8 cellular contexts compared by ENCODE assay signal in the genomic region with DNA sequence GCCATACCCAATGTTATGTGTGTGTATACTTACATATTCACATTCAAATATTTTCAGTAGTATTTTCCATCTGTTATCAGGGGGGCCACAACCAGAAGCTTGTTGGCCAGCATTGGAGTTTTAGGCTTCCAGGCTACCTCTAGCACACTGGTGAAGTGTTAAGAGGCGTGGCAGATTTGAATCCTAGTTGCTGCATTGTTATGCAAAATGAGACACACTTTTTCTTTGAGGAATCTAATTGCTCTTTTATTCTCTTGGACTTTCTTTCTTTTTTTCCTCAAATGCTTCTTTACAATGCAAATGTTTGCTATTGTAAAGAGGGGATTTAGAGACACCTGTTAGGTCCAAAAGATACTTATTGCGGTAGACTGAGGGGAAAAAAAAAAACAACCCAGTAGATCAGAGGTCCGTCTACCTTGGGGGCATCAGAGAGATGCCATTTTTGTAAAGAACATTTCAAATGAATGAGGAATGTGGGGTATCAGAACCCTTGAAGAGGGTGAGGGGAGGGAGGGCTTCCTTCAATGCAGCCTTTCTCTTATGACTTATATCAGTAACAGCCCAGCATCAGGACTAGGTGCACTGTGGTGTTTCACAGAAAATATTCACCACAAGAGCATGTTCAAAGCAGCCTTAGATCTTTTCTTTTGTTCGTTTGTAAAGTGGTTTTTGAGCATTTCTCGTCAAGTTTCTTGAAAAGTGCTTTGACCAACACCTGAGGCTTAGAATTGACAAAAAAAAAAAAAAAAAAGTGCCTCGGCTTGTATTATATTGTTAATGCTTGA. TPM values are rescaled to one million over a fixed set of nuclear protein-coding genes. Genes with fewer than 3 reads are reported as not detected.
DNase-seq lines count a peak whose midpoint lies in the region; ATAC-seq, FAIRE-seq and TF ChIP-seq lines count a peak whose summit lies in the region.

No MANE protein-coding gene starts in this region.

- H3K4me2 ChIP-seq in endothelial cell of umbilical vein (ENCODE audit: insufficient read depth, low read length), result peak overlapping the region; percentile 81

- no peaks in the 10 kb centered on the region for H3K9me3 Mint-ChIP-seq in T-cell

- no peaks in the 10 kb centered on the region for H3K27me3 Mint-ChIP-seq in T-cell

- WGBS in psoas muscle, 3 donors, result 25 to 41% (median 26%) methylated on average over 6 of the region's 6 CpGs

- intact Hi-C loops in endothelial cell of umbilical vein (cut with micrococcal nuclease) (loop anchor here (5.0 kb wide), 1 partner anchor 673 kb away; no protein-coding TSS in a partner anchor), psoas muscle (cut with DNase I) (loop anchor here in 1 of 2 donors (5.0 to 10.0 kb wide), 4 partner anchors 66 to 974 kb away; a partner anchor contains a TSS)

- H3K9me3 ChIP-seq in endothelial cell of umbilical vein (replicated peaks; ENCODE audit: control insufficient read depth, insufficient read depth, low read length) (no peaks in the 10 kb centered on the region), psoas muscle (no peaks in the 10 kb centered on the region)

- TF ChIP-seq CTCF in GM12864 (IDR thresholded peaks at IDR 0.05; ENCODE audit: low read depth, low read length, missing control alignments), result no peak
- TF ChIP-seq CTCF in endothelial cell of umbilical vein (IDR thresholded peaks at IDR 0.05; ENCODE audit: extremely low read depth in 1 of 2, insufficient read depth in 1 of 2, low read depth in 1 of 2, low read length in 2 of 2), result no peak
- no peak for TF ChIP-seq CTCF in psoas muscle (IDR thresholded peaks at IDR 0.05)

- TF ChIP-seq POLR2A in endothelial cell of umbilical vein (IDR thresholded peaks at IDR 0.05; ENCODE audit: low read depth, low read length), result no peak

- ATAC-seq in T-cell (replicated peaks in 1 of 4), result peak in 1 of 4 experiments; percentile 3
- ATAC-seq in psoas muscle, result no peak
- no peak for ATAC-seq in HG03442 (IDR thresholded peaks at IDR 0.05; ENCODE audit: unreplicated experiment)

- CTCF ChIA-PET in T-cell (lab: Charles Lee) (interaction anchor here in 1 of 2 donors (0.6 kb wide), 1 partner anchor 40 kb away, joined by 3 read pairs; no protein-coding TSS in a partner anchor), endothelial cell of umbilical vein (lab: Charles Lee) (no interaction called here)

- H3K4me3 ChIP-seq in GM12864 (ENCODE audit: low read depth, low read length) (peak overlapping the region; percentile 98), endothelial cell of umbilical vein (replicated peaks in 1 of 3; ENCODE audit: insufficient read depth in 1 of 3, low read depth in 1 of 3, low read length in 3 of 3) (peak overlapping the region in 1 of 3 experiments; percentile 76), psoas muscle (peak overlapping the region; percentile 95)

- H4K20me1 ChIP-seq in endothelial cell of umbilical vein (replicated peaks; ENCODE audit: control insufficient read depth, extremely low read depth, insufficient read depth, low read length), result no peaks in the 10 kb centered on the region

- H3K27ac ChIP-seq in endothelial cell of umbilical vein (ENCODE audit: insufficient read depth, low read depth, low read length), result no peak overlapping the region
- H3K27ac ChIP-seq in psoas muscle, result peak overlapping the region; percentile 99

- H3K4me3 Mint-ChIP-seq in T-cell, result peak overlapping the region; percentile 97 to 100 (median 99)

- no peaks in the 10 kb centered on the region for H3K9me1 ChIP-seq in endothelial cell of umbilical vein (replicated peaks; ENCODE audit: control insufficient read depth, extremely low read depth, insufficient read depth, low read length)

- peak overlapping the region; percentile 94 to 98 for H3K27ac Mint-ChIP-seq in T-cell

- no peaks in the 10 kb centered on the region for H3K36me3 ChIP-seq in endothelial cell of umbilical vein (ENCODE audit: control insufficient read depth in 2 of 2, extremely low read depth in 1 of 2, insufficient read depth in 2 of 2, low read length in 2 of 2)
- H3K36me3 ChIP-seq in psoas muscle (ENCODE audit: insufficient read depth in 1 of 2, low read depth in 1 of 2), result no peaks in the 10 kb centered on the region

- H3K4me1 ChIP-seq in endothelial cell of umbilical vein (ENCODE audit: control insufficient read depth, extremely low read depth, insufficient read depth, low read length) (peaks cover 40% of the 10 kb centered on the region), psoas muscle (peaks cover 57% of the 10 kb centered on the region)

- no peak for DNase-seq in GM12864 (ENCODE audit: low read depth)
- peak in 18 of 34 experiments; percentile 10 to 41 (median 31) for DNase-seq in T-cell
- DNase-seq in endothelial cell of umbilical vein (ENCODE audit: low read depth, low spot score), result peak; percentile 6
- no peak for DNase-seq in psoas muscle
- no peak for DNase-seq in GF-D8 (lab: John Stamatoyannopoulos, UW)
- no peak for DNase-seq in SKM-1 treated with dmso at 0.1 percent for 144 hours (lab: John Stamatoyannopoulos, UW; ENCODE audit: unreplicated experiment)
- DNase-seq in NCI-H2227 (lab: John Stamatoyannopoulos, UW; ENCODE audit: unreplicated experiment), result no peak

- H3K4me1 Mint-ChIP-seq in T-cell, result peaks cover 62 to 63% (median 62%) of the 10 kb centered on the region in 3 donors

- H3K27me3 ChIP-seq in endothelial cell of umbilical vein (ENCODE audit: control insufficient read depth in 2 of 2, insufficient read depth in 2 of 2, low read length in 2 of 2), result no peaks in the 10 kb centered on the region
- H3K27me3 ChIP-seq in psoas muscle (ENCODE audit: insufficient read depth in 3 of 3, low read length in 2 of 3), result no peaks in the 10 kb centered on the region

- dilution Hi-C loops in endothelial cell of umbilical vein (cut with MboI; ENCODE audit: extremely low pct_ligation_motif_present, low sequenced_read_pairs), result no loop called here

- no peak overlapping the region for H2AFZ ChIP-seq in endothelial cell of umbilical vein (ENCODE audit: low read depth, low read length)

- H3K79me2 ChIP-seq in endothelial cell of umbilical vein (ENCODE audit: control insufficient read depth, insufficient read depth, low read length), result peaks cover 26% of the 10 kb centered on the region

- H3K36me3 Mint-ChIP-seq in T-cell, result no peaks in the 10 kb centered on the region

- H3K9ac ChIP-seq in endothelial cell of umbilical vein (replicated peaks; ENCODE audit: extremely low read depth, insufficient read depth, low read length), result no peak overlapping the region

- FAIRE-seq in endothelial cell of umbilical vein (lab: Jason Lieb, UNC), result no peak

- POLR2A ChIA-PET in T-cell (lab: Charles Lee) (interaction anchor here in 1 of 2 donors (1.2 kb wide), 1 partner anchor 34 kb away, joined by 3 read pairs; no protein-coding TSS in a partner anchor), endothelial cell of umbilical vein (lab: Charles Lee) (no interaction called here)

- BruUV-seq in endothelial cell of umbilical vein (replicated peaks; lab: Mats Ljungman, UMichigan), result no TSS peak

TF ChIP-seq in endothelial cell of umbilical vein, 7 proteins besides CTCF, POLR2A, EP300 and RAD21:
- no peak for TF ChIP-seq EZH2 (IDR thresholded peaks at IDR 0.05; ENCODE audit: borderline replicate concordance, low read depth, low read length, severe bottlenecking)
- TF ChIP-seq MYC (IDR thresholded peaks at IDR 0.05; ENCODE audit: low read depth, low read length), result no peak
- TF ChIP-seq GATA2 (IDR thresholded peaks at IDR 0.05; ENCODE audit: insufficient read depth, insufficient read length, low read depth, low read length), result no peak
- no peak for TF ChIP-seq FOS (IDR thresholded peaks at IDR 0.05; ENCODE audit: borderline replicate concordance, insufficient read depth, low read length)
- no peak for TF ChIP-seq POLR2AphosphoS5 (IDR thresholded peaks at IDR 0.05; ENCODE audit: insufficient read depth, low read depth, low read length)
- no peak for TF ChIP-seq JUN (IDR thresholded peaks at IDR 0.05; ENCODE audit: borderline replicate concordance, insufficient read depth, insufficient read length, low read depth)
- TF ChIP-seq, protein P1, sequence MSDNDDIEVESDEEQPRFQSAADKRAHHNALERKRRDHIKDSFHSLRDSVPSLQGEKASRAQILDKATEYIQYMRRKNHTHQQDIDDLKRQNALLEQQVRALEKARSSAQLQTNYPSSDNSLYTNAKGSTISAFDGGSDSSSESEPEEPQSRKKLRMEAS (IDR thresholded peaks at IDR 0.05; ENCODE audit: insufficient read depth, insufficient read length), result no peak

RNA-seq across cellular contexts. Expression of a gene that starts 3.8 kb away (rescaled TPM):
- total RNA-seq in T-cell (100 to 1,000 TPM; 225 to 325 (median 237) TPM), endothelial cell of umbilical vein (79.9 TPM in 2 replicates), psoas muscle (10 to 100 TPM; 62.2 to 97.2 (median 80.6) TPM)
- polyA plus RNA-seq in endothelial cell of umbilical vein (45.8 and 54.5 TPM in 2 replicates), psoas muscle (10 to 100 TPM; 13.8 to 73.3 (median 26.5) TPM)
- polyA plus RNA-seq in endothelial cell of umbilical vein (2011; cell fraction: cytosol; rRNA removed), result 29.7 and 34.8 TPM in 2 replicates
- 54.4 and 61.9 TPM in 2 replicates for polyA plus RNA-seq in endothelial cell of umbilical vein (2011; cell fraction: nucleus; rRNA removed)
- polyA plus RNA-seq in endothelial cell of umbilical vein (2012), result 42.9 and 46.1 TPM in 2 replicates
- 134 and 153 TPM in 2 replicates for polyA minus RNA-seq in endothelial cell of umbilical vein
- 33.7 TPM for polyA minus RNA-seq in endothelial cell of umbilical vein (2011; cell fraction: cytosol; rRNA and poly(A)+ RNA removed)
- 158 and 170 TPM in 2 replicates for polyA minus RNA-seq in endothelial cell of umbilical vein (2011; cell fraction: nucleus; rRNA and poly(A)+ RNA removed)

Comparison
In these comparisons a context has a peak if more than half of its experiments do, and no peak if none do; other contexts are left out.
1. DNase-seq: peak in T-cell (18 of 34) and endothelial cell of umbilical vein (single experiment); none in GM12864 (single experiment), psoas muscle (0 of 2), GF-D8 (single experiment), SKM-1 treated with dmso at 0.1 percent for 144 hours (single experiment) and NCI-H2227 (single experiment).